8 cellular contexts compared by ENCODE assay signal in genomic region chr3:197298341-197298857, GRCh38. TPM values are rescaled to one million over a fixed set of nuclear protein-coding genes. Genes with fewer than 3 reads are reported as not detected.
A peak's percentile ranks its signal among the peaks of the same experiment; 100 is the strongest.
DNase-seq lines count a peak whose midpoint lies in the region; ATAC-seq and TF ChIP-seq lines count a peak whose summit lies in the region.

Gene DLG1 (minus strand): TSS chr3:197298612. CDS start chr3:197297204, 1,408 bp downstream.

- ATAC-seq in HG02610 (IDR thresholded peaks at IDR 0.05; ENCODE audit: unreplicated experiment) (peak; percentile 61), Right ventricle myocardium inferior (peak; percentile 87)
- ATAC-seq in activated naive CD8-positive, alpha-beta T cell treated with anti-CD3 and anti-CD28 coated beads, Interleukin-2, amount 10 ng/mL, durations not matched to agents 7 days and 5 days (ENCODE audit: low read depth): peak; percentile 75

- no peaks in the 10 kb centered on the region for H3K9me3 ChIP-seq in transverse colon

- peaks cover 0 to 48% (median 5%) of the 10 kb centered on the region in 4 donors for H3K4me1 ChIP-seq in transverse colon

- peaks cover 28% of the 10 kb centered on the region for H3K27me3 Mint-ChIP-seq in activated naive CD8-positive, alpha-beta T cell treated with anti-CD3 and anti-CD28 coated beads, Interleukin-2, amount 10 ng/mL, durations not matched to agents 7 days and 5 days

- POLR2A ChIA-PET in GM10248 (lab: Yijun Ruan, JAX): interaction anchor here (0.7 kb wide), 1 partner anchor 12 kb away, joined by 6 read pairs; no protein-coding TSS in a partner anchor
- POLR2A ChIA-PET in activated naive CD8-positive, alpha-beta T cell treated with anti-CD3 and anti-CD28 coated beads, Interleukin-2, amount 10 ng/mL, durations not matched to agents 7 days and 5 days (lab: Charles Lee): interaction anchor here (0.5 to 1.2 kb wide), 7 partner anchors 11 to 405 kb away, joined by 3 to 4 read pairs (median 3); no protein-coding TSS in a partner anchor

- H3K36me3 ChIP-seq in transverse colon: no peaks in the 10 kb centered on the region

- TF ChIP-seq POLR2A in transverse colon (IDR thresholded peaks at IDR 0.05): peak; percentile 69

- no peak for TF ChIP-seq EP300 in transverse colon (IDR thresholded peaks at IDR 0.05; ENCODE audit: low read depth)

- no peaks in the 10 kb centered on the region for H3K27me3 ChIP-seq in transverse colon

- H3K4me3 Mint-ChIP-seq in activated naive CD8-positive, alpha-beta T cell treated with anti-CD3 and anti-CD28 coated beads, Interleukin-2, amount 10 ng/mL, durations not matched to agents 7 days and 5 days: peak within 1 kb of the TSS; percentile 96

- peak within 1 kb of the TSS; percentile 93 for H3K27ac Mint-ChIP-seq in activated naive CD8-positive, alpha-beta T cell treated with anti-CD3 and anti-CD28 coated beads, Interleukin-2, amount 10 ng/mL, durations not matched to agents 7 days and 5 days

- H3K27ac ChIP-seq in transverse colon: peak within 1 kb of the TSS; percentile 92 to 98 (median 96)

- in situ Hi-C loops in transverse colon (cut with MboI; ENCODE audit: low pct_ligation_motif_present in 1 of 4, low pct_unique_long_range_greater_than_20kb in 1 of 4, low sequenced_read_pairs in 3 of 4): no loop called here

- intact Hi-C loops in Right ventricle myocardium inferior (cut with DNase I) (no loop called here), transverse colon (cut with DNase I; ENCODE audit: low total_unique reads) (no loop called here)

- H3K9me3 Mint-ChIP-seq in activated naive CD8-positive, alpha-beta T cell treated with anti-CD3 and anti-CD28 coated beads, Interleukin-2, amount 10 ng/mL, durations not matched to agents 7 days and 5 days: no peaks in the 10 kb centered on the region

- 0% methylated on average over 1 to 8 of the region's 28 CpGs for WGBS in transverse colon (ENCODE audit: low coverage in 1 of 2), 2 donors

- DNase-seq in GM10248 (ENCODE audit: extremely low spot score) (peak; percentile 91), NCI-H1092 treated with DMSO at 0.1 percent for 48 hours (lab: John Stamatoyannopoulos, UW) (peak; percentile 75), SKM-1 treated with dmso at 0.1 percent for 144 hours (lab: John Stamatoyannopoulos, UW; ENCODE audit: unreplicated experiment) (peak; percentile 91), Right ventricle myocardium inferior (ENCODE audit: missing footprints) (peak; percentile 93), pons (ENCODE audit: low spot score) (peak; percentile 88), transverse colon (peak; percentile 95)
- DNase-seq in activated naive CD8-positive, alpha-beta T cell treated with anti-CD3 and anti-CD28 coated beads, Interleukin-2, amount 10 ng/mL, durations not matched to agents 7 days and 5 days: no peak

- H3K36me3 Mint-ChIP-seq in activated naive CD8-positive, alpha-beta T cell treated with anti-CD3 and anti-CD28 coated beads, Interleukin-2, amount 10 ng/mL, durations not matched to agents 7 days and 5 days: peaks cover 5% of the 10 kb centered on the region

- H3K4me1 Mint-ChIP-seq in activated naive CD8-positive, alpha-beta T cell treated with anti-CD3 and anti-CD28 coated beads, Interleukin-2, amount 10 ng/mL, durations not matched to agents 7 days and 5 days: peaks cover 24% of the 10 kb centered on the region

- TF ChIP-seq CTCF in GM10248 (IDR thresholded peaks at IDR 0.05; ENCODE audit: control extremely low read depth, extremely low read depth, low read depth, missing control alignments) (no peak), transverse colon (IDR thresholded peaks at IDR 0.05) (no peak)

- CTCF ChIA-PET in GM10248 (lab: Yijun Ruan, JAX): interaction anchor here (0.8 to 1.9 kb wide), 5 partner anchors 16 to 295 kb away, joined by 3 to 5 read pairs (median 4); partner anchors contain the start of gene MELTF

- peak within 1 kb of the TSS; percentile 73 to 99 (median 90) for H3K4me3 ChIP-seq in transverse colon

RNA-seq across cellular contexts. Expression of gene DLG1, which starts in this region (rescaled TPM):
- total RNA-seq in activated naive CD8-positive, alpha-beta T cell treated with anti-CD3 and anti-CD28 coated beads, Interleukin-2, amount 10 ng/mL, durations not matched to agents 7 days and 5 days: 10 to 100 TPM; 83.4 to 86.5 TPM
- total RNA-seq in Right ventricle myocardium inferior (48.6 TPM), transverse colon (100 to 1,000 TPM; 134 to 211 (median 152) TPM)
